Comparison of ENCODE assay signal across 17 cellular contexts in the genomic region with DNA sequence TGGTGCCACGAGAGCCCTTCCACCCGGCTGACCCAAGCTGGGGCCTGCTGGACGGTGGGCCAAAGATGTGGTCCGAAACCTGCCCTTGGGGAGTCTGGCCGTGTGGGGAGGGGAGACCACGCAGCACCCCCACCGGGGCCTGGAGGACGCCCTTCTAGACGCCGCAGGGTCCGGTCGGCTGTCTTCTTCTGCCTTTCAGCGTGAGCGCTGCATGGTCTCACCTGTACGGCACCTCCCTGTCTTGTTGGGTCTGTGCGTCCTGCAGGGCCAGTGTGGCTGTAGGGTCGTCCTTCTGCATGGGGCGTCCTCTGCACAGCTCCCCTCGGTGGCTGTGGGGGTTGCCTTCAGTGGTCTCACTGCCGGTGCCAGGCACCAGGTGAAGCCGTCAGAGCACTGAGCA. TPM values are rescaled to one million over a fixed set of nuclear protein-coding genes. Genes with fewer than 3 reads are reported as not detected.
DNase-seq lines count a peak whose midpoint lies in the region; ATAC-seq and TF ChIP-seq lines count a peak whose summit lies in the region.
"Had no signal": no experiment of that assay in that cellular context is flagged by ENCODE, and none has a peak within 500 bp of the region (broad histone marks: within the 10 kb centered on the region; RNA-seq: fewer than 3 reads in every experiment).

No MANE protein-coding gene starts in this region.

- intact Hi-C loops in right cardiac atrium (cut with DNase I) (no loop called here), heart right ventricle (cut with DNase I) (no loop called here), MCF 10A (cut with micrococcal nuclease) (no loop called here)

- H3K4me1 Mint-ChIP-seq in neural progenitor cell (peaks cover 11% of the 10 kb centered on the region), MCF 10A (ENCODE audit: insufficient read depth, unreplicated experiment) (no peaks in the 10 kb centered on the region)

- peaks cover 23% of the 10 kb centered on the region for H3K79me2 ChIP-seq in neural progenitor cell (ENCODE audit: low read depth)

- ATAC-seq in right cardiac atrium (no peak), heart right ventricle (no peak)

- peaks cover 15% of the 10 kb centered on the region for H3F3A ChIP-seq in neural progenitor cell (ENCODE audit: low read depth)

- H3K9me3 Mint-ChIP-seq in neural progenitor cell: peaks cover 8% of the 10 kb centered on the region
- no peaks in the 10 kb centered on the region for H3K9me3 Mint-ChIP-seq in MCF 10A (ENCODE audit: unreplicated experiment)
- H3K9me3 Mint-ChIP-seq: CD4-positive, alpha-beta T cell had no signal

- TF ChIP-seq CTCF in heart right ventricle (IDR thresholded peaks at IDR 0.05) (no peak), neural progenitor cell (IDR thresholded peaks at IDR 0.05) (no peak), MCF 10A (IDR thresholded peaks at IDR 0.05; ENCODE audit: unreplicated experiment) (no peak)

- H3K27ac Mint-ChIP-seq in neural progenitor cell (no peak overlapping the region), MCF 10A (ENCODE audit: low read depth, unreplicated experiment) (no peak overlapping the region)
- H3K27ac Mint-ChIP-seq: CD4-positive, alpha-beta T cell had no signal

- H3K4me3 Mint-ChIP-seq in neural progenitor cell (peak overlapping the region; percentile 93), MCF 10A (ENCODE audit: unreplicated experiment) (no peak overlapping the region)
- H3K4me3 Mint-ChIP-seq: CD4-positive, alpha-beta T cell had no signal

- peaks cover 8% of the 10 kb centered on the region for H3K27me3 Mint-ChIP-seq in neural progenitor cell (ENCODE audit: insufficient read depth, low read depth)
- no peaks in the 10 kb centered on the region for H3K27me3 Mint-ChIP-seq in MCF 10A (ENCODE audit: insufficient read depth, unreplicated experiment)

- H3K4me1 ChIP-seq in right cardiac atrium (ENCODE audit: control insufficient read depth, insufficient read depth, low read length): no peaks in the 10 kb centered on the region
- H3K4me1 ChIP-seq in heart right ventricle: peaks cover 6 to 18% (median 14%) of the 10 kb centered on the region in 9 donors
- H3K4me1 ChIP-seq in neural progenitor cell: peaks cover 4% of the 10 kb centered on the region

- no peak overlapping the region for H3K4me2 ChIP-seq in neural progenitor cell
- H3K4me2 ChIP-seq: BLaER1 treated with 17β-estradiol and CSF1 and Interleukin-3, amounts not matched to agents 10 nM and 100 nM had no signal

- no peaks in the 10 kb centered on the region for H3K9me3 ChIP-seq in right cardiac atrium (ENCODE audit: control insufficient read depth, low read length)
- H3K9me3 ChIP-seq in heart right ventricle: no peaks in the 10 kb centered on the region
- H3K9me3 ChIP-seq in neural progenitor cell (ENCODE audit: low read depth): no peaks in the 10 kb centered on the region
- H3K9me3 ChIP-seq: BLaER1 treated with 17β-estradiol and CSF1 and Interleukin-3, amounts not matched to agents 10 nM and 100 nM; SJSA1 had no signal

- H3K27me3 ChIP-seq in right cardiac atrium (ENCODE audit: control insufficient read depth, insufficient read depth) (no peaks in the 10 kb centered on the region), heart right ventricle (peaks cover 0 to 51% (median 41%) of the 10 kb centered on the region in 7 donors), neural progenitor cell (peaks cover 32% of the 10 kb centered on the region)

- peaks cover 28% of the 10 kb centered on the region for H4K20me1 ChIP-seq in neural progenitor cell (ENCODE audit: low read depth)

- CTCF ChIA-PET in MCF 10A (lab: Yijun Ruan, JAX): interaction anchor here (1.1 kb wide), 1 partner anchor 122 kb away, joined by 5 read pairs; no protein-coding TSS in a partner anchor

- no peak overlapping the region for H3K27ac ChIP-seq in right cardiac atrium (ENCODE audit: low read length)
- no peak overlapping the region for H3K27ac ChIP-seq in heart right ventricle
- H3K27ac ChIP-seq in cingulate gyrus (ENCODE audit: low read depth, low read length): peak overlapping the region; percentile 39
- H3K27ac ChIP-seq in neural progenitor cell: no peak overlapping the region
- H3K27ac ChIP-seq: BLaER1 treated with 17β-estradiol and CSF1 and Interleukin-3, amounts not matched to agents 10 nM and 100 nM; SJSA1 had no signal

- POLR2A ChIA-PET in MCF 10A (lab: Yijun Ruan, JAX): interaction anchor here (1.4 kb wide), 1 partner anchor 9 kb away, joined by 5 read pairs; no protein-coding TSS in a partner anchor

- H3K4me3 ChIP-seq in right cardiac atrium (ENCODE audit: low read length): no peak overlapping the region
- no peak overlapping the region for H3K4me3 ChIP-seq in heart right ventricle
- H3K4me3 ChIP-seq in neural progenitor cell: no peak overlapping the region
- H3K4me3 ChIP-seq: BLaER1 treated with 17β-estradiol and CSF1 and Interleukin-3, amounts not matched to agents 10 nM and 100 nM; SJSA1 had no signal

- H3K36me3 Mint-ChIP-seq in neural progenitor cell: peaks cover 11% of the 10 kb centered on the region
- H3K36me3 Mint-ChIP-seq in MCF 10A (ENCODE audit: insufficient read depth, unreplicated experiment): peaks cover 3% of the 10 kb centered on the region

- no peaks in the 10 kb centered on the region for H3K36me3 ChIP-seq in heart right ventricle
- no peaks in the 10 kb centered on the region for H3K36me3 ChIP-seq in neural progenitor cell
- H3K36me3 ChIP-seq: BLaER1 treated with 17β-estradiol and CSF1 and Interleukin-3, amounts not matched to agents 10 nM and 100 nM; SJSA1 had no signal

- peak in 2 of 3 donors; percentile 42 to 55 for DNase-seq in right cardiac atrium
- DNase-seq in heart right ventricle: no peak
- DNase-seq in neural progenitor cell (ENCODE audit: low spot score): no peak
- no peak for DNase-seq in NCI-H524 treated with DMSO at 0.1 percent for 48 hours (lab: John Stamatoyannopoulos, UW)
- DNase-seq in MCF 10A (ENCODE audit: unreplicated experiment): no peak
- no peak for DNase-seq in DMS153 treated with DMSO at 0.1 percent for 48 hours (lab: John Stamatoyannopoulos, UW; ENCODE audit: unreplicated experiment)
- DNase-seq: AML-193; CD4-positive, alpha-beta T cell; DMS53; KG1; MM.1S; NCI-H1694; NCI-H2227 treated with DMSO at 0.1 percent for 48 hours; RPMI8226 had no signal

- no TSS peak for BruUV-seq in MCF 10A (replicated peaks; lab: Mats Ljungman, UMichigan)

- no peak overlapping the region for H3K9ac ChIP-seq in neural progenitor cell
- H3K9ac ChIP-seq: BLaER1 treated with 17β-estradiol and CSF1 and Interleukin-3, amounts not matched to agents 10 nM and 100 nM had no signal

- H2AFZ ChIP-seq in neural progenitor cell (replicated peaks): no peak overlapping the region

- WGBS in right cardiac atrium: 89% methylated on average over 21 of the region's 21 CpGs
- 85 to 87% methylated on average over 17 to 21 of the region's 21 CpGs for WGBS in heart right ventricle, 2 donors

RNA-seq across cellular contexts. Expression of gene BRSK2, which starts 2.8 kb away (rescaled TPM):
- 1 to 10 TPM in 2 of 4 donors, under 1 TPM in 2; 0.61 to 2.3 (median 1.4) TPM for total RNA-seq in right cardiac atrium
- polyA plus RNA-seq in right cardiac atrium: 2.3 TPM
- under 1 TPM in 9 of 10 donors, not detected in 1; 0.13 to 0.91 (median 0.42) TPM for total RNA-seq in heart right ventricle
- polyA plus RNA-seq in heart right ventricle: 1 to 10 TPM in 1 of 2 donors, under 1 TPM in 1; 0.68 to 2.3 TPM
- total RNA-seq in neural progenitor cell (ENCODE audit: low replicate concordance): 8.2 and 13.8 TPM in 2 replicates
- 0.34 and 0.44 TPM in 2 replicates for total RNA-seq in MCF 10A (2022)

Comparison
In these comparisons a context has a peak if more than half of its experiments do, and no peak if none do; other contexts are left out.
1. DNase-seq: peak in right cardiac atrium (2 of 3); none in heart right ventricle (0 of 2), neural progenitor cell (single experiment), NCI-H524 treated with DMSO at 0.1 percent for 48 hours (single experiment), MCF 10A (single experiment) and DMS153 treated with DMSO at 0.1 percent for 48 hours (single experiment).